23 cellular contexts compared by ENCODE assay signal in the genomic region with DNA sequence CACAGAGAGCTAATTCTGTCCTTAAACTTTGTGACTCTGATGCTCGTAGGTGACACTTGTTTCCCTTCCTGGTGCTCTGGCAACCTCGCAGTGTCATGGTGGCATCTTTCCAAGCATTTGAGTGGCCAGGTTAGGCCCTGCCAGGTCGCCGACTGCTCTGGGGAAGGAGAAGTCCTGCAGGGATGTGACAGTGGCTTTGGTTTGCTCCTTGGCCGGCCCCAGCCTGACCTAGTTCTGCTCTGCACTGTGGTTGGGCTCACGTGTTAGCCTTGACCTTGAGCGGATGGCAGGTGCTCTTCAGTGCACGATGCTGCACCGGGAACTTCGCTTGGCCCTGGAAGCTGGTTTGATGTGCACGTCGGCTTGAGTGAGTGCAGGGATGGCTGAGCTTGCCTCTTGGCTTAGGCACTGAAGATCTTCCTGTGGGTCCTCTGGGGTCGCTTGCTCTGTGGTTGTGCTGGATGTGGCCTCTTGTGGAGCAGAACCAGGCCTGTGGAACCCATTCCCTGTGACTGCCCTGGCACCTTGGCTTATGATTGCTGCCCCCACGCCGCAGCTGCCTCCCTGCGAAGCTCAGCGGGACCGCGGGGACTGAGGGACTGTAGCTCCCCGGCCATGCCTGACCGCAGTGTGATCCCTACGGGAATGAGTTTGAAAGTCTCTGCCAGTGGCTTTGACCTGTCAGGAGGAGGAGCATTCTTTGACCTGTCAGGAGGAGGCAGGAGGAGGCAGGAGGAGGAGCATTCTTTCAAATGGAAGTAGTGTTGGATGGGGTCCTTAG. TPM values are rescaled to one million over a fixed set of nuclear protein-coding genes. Genes with fewer than 3 reads are reported as not detected.
DNase-seq lines count a peak whose midpoint lies in the region; ATAC-seq and TF ChIP-seq lines count a peak whose summit lies in the region.
"Had no signal": no experiment of that assay in that cellular context is flagged by ENCODE, and none has a peak within 500 bp of the region (broad histone marks: within the 10 kb centered on the region; RNA-seq: fewer than 3 reads in every experiment).

No MANE protein-coding gene starts in this region.

- peak; percentile 90 for ATAC-seq in Right ventricle myocardium inferior
- peak; percentile 43 to 88 (median 79) for ATAC-seq in heart right ventricle
- ATAC-seq in HG03108 (IDR thresholded peaks at IDR 0.05; ENCODE audit: unreplicated experiment), result no peak
- ATAC-seq: naive thymus-derived CD4-positive, alpha-beta T cell had no signal

- H3K36me3 ChIP-seq in heart right ventricle, result peaks cover 0 to 16% (median 0%) of the 10 kb centered on the region in 9 donors
- peaks cover 7 to 22% of the 10 kb centered on the region in 2 donors for H3K36me3 ChIP-seq in neuronal stem cell (replicated peaks in 1 of 2; ENCODE audit: control insufficient read depth in 2 of 2, insufficient read depth in 2 of 2, low read length in 2 of 2)

- no peak overlapping the region for H2AK5ac ChIP-seq in neuronal stem cell (ENCODE audit: low read depth, low read length)

- H3K4me1 ChIP-seq in heart right ventricle, result peaks cover 16 to 82% (median 59%) of the 10 kb centered on the region in 9 donors
- no peaks in the 10 kb centered on the region for H3K4me1 ChIP-seq in neuronal stem cell (ENCODE audit: control insufficient read depth in 2 of 2, insufficient read depth in 1 of 2, low read depth in 1 of 2, low read length in 2 of 2)

- H2AFZ ChIP-seq in neuronal stem cell (ENCODE audit: low read length), result no peak overlapping the region

- peak overlapping the region; percentile 25 for H3K14ac ChIP-seq in neuronal stem cell (ENCODE audit: low read length)

- H3K9me3 ChIP-seq in heart right ventricle, result no peaks in the 10 kb centered on the region
- H3K9me3 ChIP-seq in neuronal stem cell (replicated peaks in 1 of 2; ENCODE audit: control insufficient read depth in 2 of 2, insufficient read depth in 1 of 2, low read depth in 1 of 2, low read length in 2 of 2), result peaks cover 0 to under 1% of the 10 kb centered on the region in 2 donors
- H3K9me3 ChIP-seq: sigmoid colon, tibial nerve had no signal

- 48 to 52% methylated on average over 22 of the region's 22 CpGs for WGBS in heart right ventricle, 2 donors
- WGBS in neuronal stem cell (ENCODE audit: extremely low coverage in 2 of 2, insufficient read length in 2 of 2, insufficient replicate concordance in 1 of 2), 2 donors, result no CpG with 5 or more reads among the region's 22 CpGs

- TF ChIP-seq CTCF in heart right ventricle (IDR thresholded peaks at IDR 0.05), result no peak

- no peak overlapping the region for H4K91ac ChIP-seq in neuronal stem cell (ENCODE audit: low read depth, low read length, poor library complexity)

- H2BK12ac ChIP-seq in neuronal stem cell (ENCODE audit: low read length), result no peak overlapping the region

- no peaks in the 10 kb centered on the region for H3K9me3 Mint-ChIP-seq in activated T-helper 2 cell treated with anti-CD3 and anti-CD28 coated beads, Interferon-gamma antibody, Interleukin-2, Interleukin-4, amounts not matched to agents 10 μg/mL and 5 μg/mL and 100 μg/mL, durations not matched to agents 14 hours and 24 hours and 36 hours
- H3K9me3 Mint-ChIP-seq: naive thymus-derived CD4-positive, alpha-beta T cell had no signal

- H3K27ac Mint-ChIP-seq in activated T-helper 2 cell treated with anti-CD3 and anti-CD28 coated beads, Interferon-gamma antibody, Interleukin-2, Interleukin-4, amounts not matched to agents 10 μg/mL and 5 μg/mL and 100 μg/mL, durations not matched to agents 14 hours and 24 hours and 36 hours, result no peak overlapping the region
- H3K27ac Mint-ChIP-seq: naive thymus-derived CD4-positive, alpha-beta T cell had no signal

- H2BK15ac ChIP-seq in neuronal stem cell (ENCODE audit: low read length), result no peak overlapping the region

- H3K36me3 Mint-ChIP-seq in activated T-helper 2 cell treated with anti-CD3 and anti-CD28 coated beads, Interferon-gamma antibody, Interleukin-2, Interleukin-4, amounts not matched to agents 10 μg/mL and 5 μg/mL and 100 μg/mL, durations not matched to agents 14 hours and 24 hours and 36 hours (ENCODE audit: low read depth), result no peaks in the 10 kb centered on the region
- H3K36me3 Mint-ChIP-seq: activated naive CD8-positive, alpha-beta T cell had no signal

- H2BK120ac ChIP-seq in neuronal stem cell (ENCODE audit: low read depth, low read length), result no peak overlapping the region

- H3K27me3 Mint-ChIP-seq in activated T-helper 2 cell treated with anti-CD3 and anti-CD28 coated beads, Interferon-gamma antibody, Interleukin-2, Interleukin-4, amounts not matched to agents 10 μg/mL and 5 μg/mL and 100 μg/mL, durations not matched to agents 14 hours and 24 hours and 36 hours (ENCODE audit: low read depth), result no peaks in the 10 kb centered on the region
- H3K27me3 Mint-ChIP-seq: activated naive CD8-positive, alpha-beta T cell; naive thymus-derived CD4-positive, alpha-beta T cell had no signal

- peak overlapping the region; percentile 35 for H3K18ac ChIP-seq in neuronal stem cell (ENCODE audit: low read length)

- peak; percentile 76 for DNase-seq in Right ventricle myocardium inferior (ENCODE audit: missing footprints)
- no peak for DNase-seq in cardiac septum (ENCODE audit: low spot score)
- peak; percentile 58 to 59 for DNase-seq in heart right ventricle
- no peak for DNase-seq in neuronal stem cell (ENCODE audit: low spot score)
- no peak for DNase-seq in activated T-helper 2 cell treated with anti-CD3 and anti-CD28 coated beads, Interferon-gamma antibody, Interleukin-2, Interleukin-4, amounts not matched to agents 10 μg/mL and 5 μg/mL and 100 μg/mL, durations not matched to agents 14 hours and 24 hours and 36 hours (ENCODE audit: low spot score)
- no peak for DNase-seq in NCI-H524 treated with DMSO at 0.1 percent for 48 hours (lab: John Stamatoyannopoulos, UW)
- DNase-seq in activated naive CD4-positive, alpha-beta T cell (lab: John Stamatoyannopoulos, UW), result no peak
- DNase-seq: activated CD4-positive, alpha-beta T cell treated with anti-CD3 and anti-CD28 coated beads for 4 hours; activated T-cell treated with anti-CD3 and anti-CD28 coated beads, Interleukin-2, amount 50 U/mL, for 1 hour; effector memory CD4-positive, alpha-beta T cell; naive thymus-derived CD4-positive, alpha-beta T cell; NCI-H1105; NCI-H2227 treated with DMSO at 0.1 percent for 48 hours; SIG-M5; sigmoid colon; stimulated activated CD4-positive, alpha-beta T cell treated with anti-CD3 and anti-CD28 coated beads, Interleukin-4, amount 100 ng/mL, for 1 hour; stimulated activated CD8-positive, alpha-beta memory T cell treated with anti-CD3 and anti-CD28 coated beads, Interleukin-4, amount 100 ng/mL, for 48 hours; T-helper 2 cell had no signal

- H4K8ac ChIP-seq in neuronal stem cell (ENCODE audit: low read depth, low read length), result no peak overlapping the region

- H3K27me3 ChIP-seq in heart right ventricle (no peaks in the 10 kb centered on the region), neuronal stem cell (ENCODE audit: control insufficient read depth in 3 of 3, insufficient read depth in 3 of 3, low read depth in 1 of 3, low read length in 3 of 3) (no peaks in the 10 kb centered on the region)
- H3K27me3 ChIP-seq: sigmoid colon, tibial nerve had no signal

- no peaks in the 10 kb centered on the region for H3K4me1 Mint-ChIP-seq in activated T-helper 2 cell treated with anti-CD3 and anti-CD28 coated beads, Interferon-gamma antibody, Interleukin-2, Interleukin-4, amounts not matched to agents 10 μg/mL and 5 μg/mL and 100 μg/mL, durations not matched to agents 14 hours and 24 hours and 36 hours (ENCODE audit: low read depth)

- H3K4me2 ChIP-seq in neuronal stem cell (ENCODE audit: insufficient read depth, low read length, poor library complexity, severe bottlenecking), result no peak overlapping the region

- no peak overlapping the region for H2BK5ac ChIP-seq in neuronal stem cell (ENCODE audit: low read length)

- intact Hi-C loops in Right ventricle myocardium inferior (cut with DNase I), result no loop called here
- intact Hi-C loops in cardiac septum (cut with DNase I), result no loop called here
- intact Hi-C loops in heart right ventricle (cut with DNase I), result no loop called here
- intact Hi-C loops in activated T-helper 2 cell treated with anti-CD3 and anti-CD28 coated beads, Interferon-gamma antibody, Interleukin-2, Interleukin-4, amounts not matched to agents 10 μg/mL and 5 μg/mL and 100 μg/mL, durations not matched to agents 14 hours and 24 hours and 36 hours (cut with micrococcal nuclease), result no loop called here

- peaks cover 26% of the 10 kb centered on the region for H3K79me1 ChIP-seq in neuronal stem cell (ENCODE audit: low read depth, low read length)

- H3K4ac ChIP-seq in neuronal stem cell (ENCODE audit: low read length), result no peak overlapping the region

- H3K27ac ChIP-seq in heart right ventricle, result peak overlapping the region in 8 of 10 donors; percentile 58 to 94 (median 72)
- H3K27ac ChIP-seq in neuronal stem cell (replicated peaks; ENCODE audit: low read length), result no peak overlapping the region
- H3K27ac ChIP-seq: sigmoid colon, tibial nerve had no signal

- peak overlapping the region; percentile 64 for H3K9ac ChIP-seq in neuronal stem cell (ENCODE audit: low read depth, low read length, poor library complexity)

- no peak overlapping the region for H3K4me3 ChIP-seq in heart right ventricle
- no peak overlapping the region for H3K4me3 ChIP-seq in neuronal stem cell (ENCODE audit: low read length in 2 of 2)
- H3K4me3 ChIP-seq: lung, sigmoid colon, tibial nerve had no signal

- no peak overlapping the region for H3K4me3 Mint-ChIP-seq in activated T-helper 2 cell treated with anti-CD3 and anti-CD28 coated beads, Interferon-gamma antibody, Interleukin-2, Interleukin-4, amounts not matched to agents 10 μg/mL and 5 μg/mL and 100 μg/mL, durations not matched to agents 14 hours and 24 hours and 36 hours (ENCODE audit: low read depth)
- H3K4me3 Mint-ChIP-seq: activated naive CD8-positive, alpha-beta T cell had no signal

- H3K23ac ChIP-seq in neuronal stem cell (ENCODE audit: low read depth, low read length, poor library complexity), result no peak overlapping the region

RNA-seq across cellular contexts. Expression of a gene that starts 8.7 kb away (rescaled TPM):
- 59.5 TPM for total RNA-seq in Right ventricle myocardium inferior
- 55.1 TPM for total RNA-seq in cardiac septum
- total RNA-seq in heart right ventricle, result 10 to 100 TPM; 35.4 to 55.7 (median 41.7) TPM
- 10 to 100 TPM; 12.6 to 30.3 TPM for polyA plus RNA-seq in heart right ventricle
- 23.2 TPM for polyA plus RNA-seq in neuronal stem cell (2013, experiment 1 of 2)
- 23.6 TPM for polyA plus RNA-seq in neuronal stem cell (2013, experiment 2 of 2)
- total RNA-seq in activated T-helper 2 cell treated with anti-CD3 and anti-CD28 coated beads, Interferon-gamma antibody, Interleukin-2, Interleukin-4, amounts not matched to agents 10 μg/mL and 5 μg/mL and 100 μg/mL, durations not matched to agents 14 hours and 24 hours and 36 hours, result 29.3 and 29.9 TPM in 2 replicates

RNA-seq across cellular contexts. Expression of a gene that starts 27.0 kb away (rescaled TPM):
- total RNA-seq in Right ventricle myocardium inferior (not detected), cardiac septum (not detected), heart right ventricle (not detected)
- polyA plus RNA-seq in heart right ventricle, result not detected
- polyA plus RNA-seq in neuronal stem cell (2013, experiment 1 of 2), result 1.4 TPM
- polyA plus RNA-seq in neuronal stem cell (2013, experiment 2 of 2), result 1.4 TPM
- not detected in 2 replicates for total RNA-seq in activated T-helper 2 cell treated with anti-CD3 and anti-CD28 coated beads, Interferon-gamma antibody, Interleukin-2, Interleukin-4, amounts not matched to agents 10 μg/mL and 5 μg/mL and 100 μg/mL, durations not matched to agents 14 hours and 24 hours and 36 hours
- total RNA-seq: bronchial epithelial cell; lung; naive thymus-derived CD4-positive, alpha-beta T cell; sigmoid colon; tibial nerve had no signal
- polyA plus RNA-seq: lung; naive thymus-derived CD4-positive, alpha-beta T cell; sigmoid colon had no signal

RNA-seq across cellular contexts. Expression of a gene that starts 55.7 kb away (rescaled TPM):
- total RNA-seq in Right ventricle myocardium inferior, result 73.9 TPM
- total RNA-seq in cardiac septum, result 79.9 TPM
- 10 to 100 TPM; 67.7 to 97.0 (median 73.2) TPM for total RNA-seq in heart right ventricle
- 100 to 1,000 TPM in 1 of 2 donors, 10 to 100 TPM in 1; 81.9 to 192 TPM for polyA plus RNA-seq in heart right ventricle
- 69.1 TPM for polyA plus RNA-seq in neuronal stem cell (2013, experiment 1 of 2)
- 69.0 TPM for polyA plus RNA-seq in neuronal stem cell (2013, experiment 2 of 2)
- 152 and 171 TPM in 2 replicates for total RNA-seq in activated T-helper 2 cell treated with anti-CD3 and anti-CD28 coated beads, Interferon-gamma antibody, Interleukin-2, Interleukin-4, amounts not matched to agents 10 μg/mL and 5 μg/mL and 100 μg/mL, durations not matched to agents 14 hours and 24 hours and 36 hours

Comparison
In these comparisons a context has a peak if more than half of its experiments do, and no peak if none do; other contexts are left out.
1. DNase-seq: peak in Right ventricle myocardium inferior (single experiment) and heart right ventricle (2 of 2); none in cardiac septum (single experiment), neuronal stem cell (single experiment), activated T-helper 2 cell treated with anti-CD3 and anti-CD28 coated beads, Interferon-gamma antibody, Interleukin-2, Interleukin-4, amounts not matched to agents 10 μg/mL and 5 μg/mL and 100 μg/mL, durations not matched to agents 14 hours and 24 hours and 36 hours (single experiment), NCI-H524 treated with DMSO at 0.1 percent for 48 hours (single experiment) and activated naive CD4-positive, alpha-beta T cell (0 of 4).